8 cellular contexts compared by ENCODE assay signal in genomic region chr1:222741630-222742457, GRCh38. TPM values are rescaled to one million over a fixed set of nuclear protein-coding genes. Genes with fewer than 3 reads are reported as not detected.
"Had no signal": no experiment of that assay in that cellular context is flagged by ENCODE, and none has a peak within 500 bp of the region (broad histone marks: within the 10 kb centered on the region; RNA-seq: fewer than 3 reads in every experiment).

No MANE protein-coding gene starts in this region.

RNA-seq across cellular contexts. Expression of gene FAM177B, which starts 4.8 kb away (rescaled TPM):
- total RNA-seq: activated CD4-positive, alpha-beta memory T cell treated with anti-CD3 and anti-CD28 coated beads for 36 hours; activated T-cell treated with anti-CD3 and anti-CD28 coated beads, Interleukin-2, amount 50 U/mL, for 4 hours; bronchial epithelial cell; LHCN-M2; RPMI7951; SJSA1; WTC11 had no signal
- polyA plus RNA-seq: SK-N-SH had no signal
